In genomic region chr7:26179422-26179821, GRCh38 we compare ENCODE assay signal across 20 cellular contexts. TPM values are rescaled to one million over a fixed set of nuclear protein-coding genes. Genes with fewer than 3 reads are reported as not detected.
A peak's percentile ranks its signal among the peaks of the same experiment; 100 is the strongest.
DNase-seq lines count a peak whose midpoint lies in the region; ATAC-seq and TF ChIP-seq lines count a peak whose summit lies in the region.
"Had no signal": no experiment of that assay in that cellular context is flagged by ENCODE, and none has a peak within 500 bp of the region (broad histone marks: within the 10 kb centered on the region; RNA-seq: fewer than 3 reads in every experiment).

No MANE protein-coding gene starts in this region.

- no peak for TF ChIP-seq CTCF in AG04450 (IDR thresholded peaks at IDR 0.05; ENCODE audit: low read depth, low read length)
- TF ChIP-seq CTCF in HEK293 (tag by site-specific recombination; IDR thresholded peaks at IDR 0.05) = no peak
- no peak for TF ChIP-seq CTCF in foreskin keratinocyte (conservative IDR thresholded peaks at IDR 0.05)

- intact Hi-C loops in head of caudate nucleus (cut with DNase I) = no loop called here

- ATAC-seq in activated T-cell treated with anti-CD3 and anti-CD28 coated beads, Interleukin-2, amount 50 U/mL, for 72 hours (replicated peaks in 1 of 2) = peak; percentile 6 to 8
- peak; percentile 3 for ATAC-seq in foreskin keratinocyte

- no peaks in the 10 kb centered on the region for H3K9me3 Mint-ChIP-seq in activated T-cell treated with anti-CD3 and anti-CD28 coated beads, Interleukin-2, amount 50 U/mL, for 72 hours
- H3K9me3 Mint-ChIP-seq: CD8-positive, alpha-beta memory T cell had no signal

- H3K27ac ChIP-seq in AG04450 (ENCODE audit: low read depth, low read length) (peak overlapping the region; percentile 11), HEK293 (ENCODE audit: extremely low read depth, low read depth, low read length) (no peak overlapping the region), foreskin keratinocyte (no peak overlapping the region), SJCRH30 (no peak overlapping the region)
- H3K27ac ChIP-seq: HL-60 had no signal

- POLR2A ChIA-PET in AG04450 (lab: Yijun Ruan, JAX) (interaction anchor here (0.8 to 2.2 kb wide), 3 partner anchors 13 to 24 kb away, joined by 3 to 11 read pairs (median 6); partner anchors contain the start of genes CBX3 and HNRNPA2B1), HEK293 (lab: Yijun Ruan, JAX) (interaction anchor here (0.6 to 1.6 kb wide), 2 partner anchors 13 to 16 kb away, joined by 3 read pairs; no protein-coding TSS in a partner anchor)

- H3K4me1 ChIP-seq in HEK293 (ENCODE audit: control insufficient read depth, insufficient read depth, low read length) = no peaks in the 10 kb centered on the region
- no peaks in the 10 kb centered on the region for H3K4me1 ChIP-seq in foreskin keratinocyte
- H3K4me1 ChIP-seq in SJCRH30 = no peaks in the 10 kb centered on the region

- H3K9me3 ChIP-seq in AG04450 (ENCODE audit: control insufficient read depth, insufficient read depth, low read length) (no peaks in the 10 kb centered on the region), HEK293 (ENCODE audit: control insufficient read depth, insufficient read depth, low read depth, low read length) (no peaks in the 10 kb centered on the region), SJCRH30 (replicated peaks) (no peaks in the 10 kb centered on the region)

- CTCF ChIA-PET in AG04450 (lab: Charles Lee) (interaction anchor here (3.8 kb wide), 1 partner anchor 88 kb away, joined by 13 read pairs; no protein-coding TSS in a partner anchor), HEK293 (lab: Yijun Ruan, JAX) (interaction anchor here (0.5 to 1.2 kb wide), 2 partner anchors 18 to 88 kb away, joined by 3 to 5 read pairs; no protein-coding TSS in a partner anchor)

- peaks cover 2 to 22% of the 10 kb centered on the region in 2 donors for H3K36me3 Mint-ChIP-seq in activated T-cell treated with anti-CD3 and anti-CD28 coated beads, Interleukin-2, amount 50 U/mL, for 72 hours (ENCODE audit: insufficient read depth in 2 of 2)

- no peak overlapping the region for H3K4me3 Mint-ChIP-seq in activated T-cell treated with anti-CD3 and anti-CD28 coated beads, Interleukin-2, amount 50 U/mL, for 72 hours
- H3K4me3 Mint-ChIP-seq: CD8-positive, alpha-beta memory T cell had no signal

- H3K27ac Mint-ChIP-seq in activated T-cell treated with anti-CD3 and anti-CD28 coated beads, Interleukin-2, amount 50 U/mL, for 72 hours = peak overlapping the region; percentile 98

- H3K4me1 Mint-ChIP-seq in activated T-cell treated with anti-CD3 and anti-CD28 coated beads, Interleukin-2, amount 50 U/mL, for 72 hours (ENCODE audit: low read depth) = peaks cover 46% of the 10 kb centered on the region

- H3K36me3 ChIP-seq in HEK293 (ENCODE audit: control insufficient read depth in 2 of 2, insufficient read depth in 1 of 2, low read length in 2 of 2) (no peaks in the 10 kb centered on the region), SJCRH30 (no peaks in the 10 kb centered on the region)

- H3K27me3 ChIP-seq in AG04450 (ENCODE audit: control insufficient read depth, insufficient read depth, low read length) = no peaks in the 10 kb centered on the region
- no peaks in the 10 kb centered on the region for H3K27me3 ChIP-seq in foreskin keratinocyte
- H3K27me3 ChIP-seq in SJCRH30 = no peaks in the 10 kb centered on the region

- H3K4me3 ChIP-seq in AG04450 (ENCODE audit: low read depth, low read length) (no peak overlapping the region), HEK293 (ENCODE audit: low read depth, low read length) (no peak overlapping the region), SJCRH30 (no peak overlapping the region)

- H3K27me3 Mint-ChIP-seq in activated T-cell treated with anti-CD3 and anti-CD28 coated beads, Interleukin-2, amount 50 U/mL, for 72 hours (ENCODE audit: low read depth) = no peaks in the 10 kb centered on the region
- H3K27me3 Mint-ChIP-seq: CD8-positive, alpha-beta memory T cell had no signal

- DNase-seq in activated T-cell treated with anti-CD3 and anti-CD28 coated beads, Interleukin-2, amount 50 U/mL, for 72 hours = no peak
- DNase-seq in activated T-cell treated with anti-CD3 and anti-CD28 coated beads for 4 hours (no peak), AG04450 (ENCODE audit: low read depth, low spot score) (no peak), foreskin keratinocyte (no peak), NAMALWA (ENCODE audit: low spot score) (no peak), head of caudate nucleus (no peak), SJCRH30 (no peak)
- DNase-seq: C1 segment of cervical spinal cord; CD8-positive, alpha-beta memory T cell; DMS79; IMR-90; NCI-H1417 treated with DMSO at 0.1 percent for 48 hours; NCI-H187 treated with DMSO at 0.1 percent for 48 hours; NCI-H2227 treated with DMSO at 0.1 percent for 48 hours; NCI-H510A treated with DMSO at 0.1 percent for 48 hours; NCI-H82; OCI-M1; SIG-M5 had no signal

TF ChIP-seq in HEK293, 187 proteins besides CTCF, POLR2A, EP300 and RAD21:
- no peak for TF ChIP-seq ZNF544 (tag by site-specific recombination; IDR thresholded peaks at IDR 0.05)
- TF ChIP-seq ZNF121 (tag by site-specific recombination; IDR thresholded peaks at IDR 0.05) = 0 out of 2 replicates have a peak, but pooled peaks have one; percentile 18
- no peak for TF ChIP-seq REST (tag by site-specific recombination; IDR thresholded peaks at IDR 0.05)

RNA-seq across cellular contexts. Expression of gene HNRNPA2B1, which starts 21.1 kb away (rescaled TPM):
- total RNA-seq in activated T-cell treated with anti-CD3 and anti-CD28 coated beads, Interleukin-2, amount 50 U/mL, for 72 hours = 100 to 1,000 TPM; 439 to 483 TPM
- 354 and 493 TPM in 2 replicates for polyA plus RNA-seq in AG04450 (2011; rRNA removed)
- polyA minus RNA-seq in AG04450 (2011; rRNA and poly(A)+ RNA removed) = 118 and 191 TPM in 2 replicates
- 487 and 722 TPM in 2 replicates for total RNA-seq in foreskin keratinocyte
- polyA plus RNA-seq in foreskin keratinocyte = 784 and 981 TPM in 2 replicates
- total RNA-seq in SJCRH30 (2014; rRNA removed; shearing (Covaris generic)) = 746 and 863 TPM in 2 replicates

RNA-seq across cellular contexts. Expression of gene CBX3, which starts 22.1 kb away (rescaled TPM):
- total RNA-seq in activated T-cell treated with anti-CD3 and anti-CD28 coated beads, Interleukin-2, amount 50 U/mL, for 72 hours = 100 to 1,000 TPM; 201 to 221 TPM
- polyA plus RNA-seq in AG04450 (2011; rRNA removed) = 115 and 174 TPM in 2 replicates
- 19.9 and 38.7 TPM in 2 replicates for polyA minus RNA-seq in AG04450 (2011; rRNA and poly(A)+ RNA removed)
- total RNA-seq in foreskin keratinocyte = 180 and 185 TPM in 2 replicates
- 138 and 166 TPM in 2 replicates for polyA plus RNA-seq in foreskin keratinocyte
- total RNA-seq in SJCRH30 (2014; rRNA removed; shearing (Covaris generic)) = 368 and 399 TPM in 2 replicates

RNA-seq across cellular contexts. Expression of gene NFE2L3, which starts 27.4 kb away (rescaled TPM):
- total RNA-seq in activated T-cell treated with anti-CD3 and anti-CD28 coated beads, Interleukin-2, amount 50 U/mL, for 72 hours = 10 to 100 TPM; 18.5 to 22.2 TPM
- polyA plus RNA-seq in AG04450 (2011; rRNA removed) (50.2 and 63.5 TPM in 2 replicates), foreskin keratinocyte (15.3 and 16.5 TPM in 2 replicates)
- 13.4 and 29.2 TPM in 2 replicates for polyA minus RNA-seq in AG04450 (2011; rRNA and poly(A)+ RNA removed)
- 22.1 and 28.6 TPM in 2 replicates for total RNA-seq in foreskin keratinocyte
- total RNA-seq in SJCRH30 (2014; rRNA removed; shearing (Covaris generic)) = not detected in 2 replicates

Comparison
In these comparisons a context has a peak if more than half of its experiments do, and no peak if none do; other contexts are left out.
1. RNA of gene NFE2L3, which starts 27.4 kb away (total RNA-seq): 18.5 to 22.2 TPM in activated T-cell treated with anti-CD3 and anti-CD28 coated beads, Interleukin-2, amount 50 U/mL, for 72 hours and 22.1 to 28.6 TPM in foreskin keratinocyte; not detected in SJCRH30; every median in the first group is over 10 times any median in the second.